ENCODE assay signal across 28 cellular contexts in the genomic region with DNA sequence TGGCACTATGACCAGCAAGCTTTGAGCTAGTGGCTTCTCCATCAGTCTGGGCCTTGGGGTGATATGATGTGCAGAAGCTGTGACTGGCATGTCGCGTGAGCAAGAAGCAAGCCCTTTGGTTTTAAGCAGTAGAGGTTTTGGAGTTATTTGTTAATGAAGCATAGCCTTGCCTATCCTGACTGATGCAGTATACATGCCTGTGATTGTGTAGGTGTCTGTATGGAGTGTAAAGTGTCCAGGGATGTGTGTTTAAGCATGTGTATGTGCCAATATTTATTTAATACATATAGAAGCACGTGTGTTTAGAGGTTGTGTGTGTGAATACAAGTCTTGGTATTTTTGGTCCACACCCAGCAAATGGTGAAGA.
A peak's percentile ranks its signal among the peaks of the same experiment; 100 is the strongest.
DNase-seq lines count a peak whose midpoint lies in the region; ATAC-seq, FAIRE-seq and TF ChIP-seq lines count a peak whose summit lies in the region.
"Had no signal": no experiment of that assay in that cellular context is flagged by ENCODE, and none has a peak within 500 bp of the region (broad histone marks: within the 10 kb centered on the region; RNA-seq: fewer than 3 reads in every experiment).

No MANE protein-coding gene starts in this region.

- H3K9me3 Mint-ChIP-seq in HFFc6 (no peaks in the 10 kb centered on the region), astrocyte (ENCODE audit: unreplicated experiment) (peaks cover 2% of the 10 kb centered on the region), mesothelial cell of epicardium (no peaks in the 10 kb centered on the region), type B pancreatic cell (peaks cover 4% of the 10 kb centered on the region)
- H3K9me3 Mint-ChIP-seq: activated T-cell treated with anti-CD3 and anti-CD28 coated beads, Interleukin-2, amount 50 U/mL, for 24 hours; natural killer cell treated with Interleukin-12 subunit alpha and Interleukin-12 subunit beta and Interleukin-15 and Interleukin-18, amount 100 ng/mL, for 72 hours had no signal

- no peak overlapping the region for H3K4me3 ChIP-seq in astrocyte (ENCODE audit: insufficient read depth, low read depth, low read length)
- H3K4me3 ChIP-seq: cardiac muscle cell, colonic mucosa, pancreas, Peyer's patch, suprapubic skin, upper lobe of right lung had no signal

- H3K9me3 ChIP-seq in astrocyte (ENCODE audit: insufficient read depth, low read depth, low read length) = no peaks in the 10 kb centered on the region
- H3K9me3 ChIP-seq: colonic mucosa, pancreas, Peyer's patch, suprapubic skin, upper lobe of right lung had no signal

- no peaks in the 10 kb centered on the region for H3K36me3 ChIP-seq in astrocyte (ENCODE audit: insufficient read depth, low read length)
- H3K36me3 ChIP-seq: cardiac muscle cell, colonic mucosa, pancreas, Peyer's patch, suprapubic skin, upper lobe of right lung had no signal

- 0 out of 2 replicates have a peak, but pooled peaks have one; percentile 11 for TF ChIP-seq CTCF in HFFc6 (IDR thresholded peaks at IDR 0.05)
- no peak for TF ChIP-seq CTCF in astrocyte (IDR thresholded peaks at IDR 0.05; ENCODE audit: insufficient read depth, low read depth, low read length)
- TF ChIP-seq CTCF in mesothelial cell of epicardium (IDR thresholded peaks at IDR 0.05; ENCODE audit: unreplicated experiment) = no peak
- TF ChIP-seq CTCF in type B pancreatic cell (conservative IDR thresholded peaks at IDR 0.05) = no peak

- H3K4me1 Mint-ChIP-seq in HFFc6 (ENCODE audit: low read depth) (peaks cover 25% of the 10 kb centered on the region), astrocyte (ENCODE audit: low read depth, unreplicated experiment) (peaks cover 20% of the 10 kb centered on the region), mesothelial cell of epicardium (peaks cover 47% of the 10 kb centered on the region), type B pancreatic cell (ENCODE audit: unreplicated experiment) (peaks cover 63% of the 10 kb centered on the region)

- DNase-seq in HFFc6 (no peak), astrocyte (ENCODE audit: low read depth) (no peak), mesothelial cell of epicardium (ENCODE audit: low spot score in 2 of 2, unreplicated experiment in 2 of 2) (no peak), type B pancreatic cell (ENCODE audit: extremely low spot score, unreplicated experiment) (no peak), KG1 (lab: John Stamatoyannopoulos, UW) (no peak), epidermal melanocyte (ENCODE audit: insufficient read length, low spot score) (no peak)
- DNase-seq: activated CD4-positive, CD25-positive, alpha-beta regulatory T cell; activated gamma-delta T cell; activated naive CD8-positive, alpha-beta T cell treated with anti-CD3 and anti-CD28 coated beads for 36 hours; activated T-cell treated with anti-CD3 and anti-CD28 coated beads, Interleukin-2, amount 50 U/mL, for 24 hours; aorta; colonic mucosa; DND-41; Kasumi-1; NCI-H1417 treated with DMSO at 0.1 percent for 48 hours; NCI-H2029 treated with DMSO at 0.1 percent for 48 hours; NCI-H226; NCI-H526 treated with DMSO at 0.1 percent for 48 hours; pancreas; Peyer's patch; SIG-M5; upper lobe of right lung had no signal

- no peak overlapping the region for H3K27ac ChIP-seq in astrocyte (ENCODE audit: low read depth, low read length)
- H3K27ac ChIP-seq: cardiac muscle cell, colonic mucosa, HL-60, pancreas, Peyer's patch, suprapubic skin, upper lobe of right lung had no signal

- H4K20me1 ChIP-seq in astrocyte (ENCODE audit: insufficient read depth, low read length) = no peaks in the 10 kb centered on the region

- peaks cover 32% of the 10 kb centered on the region for H3K27me3 Mint-ChIP-seq in HFFc6 (ENCODE audit: insufficient read depth)
- H3K27me3 Mint-ChIP-seq in astrocyte (ENCODE audit: low read depth, unreplicated experiment) = peaks cover 56% of the 10 kb centered on the region
- no peaks in the 10 kb centered on the region for H3K27me3 Mint-ChIP-seq in mesothelial cell of epicardium (ENCODE audit: low read depth)
- peaks cover 62% of the 10 kb centered on the region for H3K27me3 Mint-ChIP-seq in type B pancreatic cell
- H3K27me3 Mint-ChIP-seq: activated T-cell treated with anti-CD3 and anti-CD28 coated beads, Interleukin-2, amount 50 U/mL, for 24 hours had no signal

- peaks cover 23% of the 10 kb centered on the region for H3K4me1 ChIP-seq in astrocyte (ENCODE audit: insufficient read depth, low read length)
- H3K4me1 ChIP-seq: colonic mucosa, pancreas had no signal

- no peak overlapping the region for H3K9ac ChIP-seq in astrocyte (ENCODE audit: low read length)

- no peaks in the 10 kb centered on the region for H3K36me3 Mint-ChIP-seq in HFFc6 (ENCODE audit: low read depth)
- no peaks in the 10 kb centered on the region for H3K36me3 Mint-ChIP-seq in astrocyte (ENCODE audit: low read depth, unreplicated experiment)
- no peaks in the 10 kb centered on the region for H3K36me3 Mint-ChIP-seq in mesothelial cell of epicardium
- no peaks in the 10 kb centered on the region for H3K36me3 Mint-ChIP-seq in type B pancreatic cell
- H3K36me3 Mint-ChIP-seq: activated naive CD8-positive, alpha-beta T cell treated with anti-CD3 and anti-CD28 coated beads for 36 hours; CD14-positive monocyte; natural killer cell treated with Interleukin-12 subunit alpha and Interleukin-12 subunit beta and Interleukin-15 and Interleukin-18, amount 100 ng/mL, for 72 hours had no signal

- no peak overlapping the region for H2AFZ ChIP-seq in astrocyte (ENCODE audit: low read depth, low read length)

- no peak for ATAC-seq in HG02973 (IDR thresholded peaks at IDR 0.05; ENCODE audit: unreplicated experiment)
- ATAC-seq: natural killer cell treated with Interleukin-12 subunit alpha and Interleukin-12 subunit beta and Interleukin-15 and Interleukin-18, amount 100 ng/mL, for 72 hours; upper lobe of right lung had no signal

- H3K4me2 ChIP-seq in astrocyte (ENCODE audit: low read length) = peak overlapping the region; percentile 49

- H3K27me3 ChIP-seq in astrocyte (ENCODE audit: insufficient read depth, low read length) = peaks cover 5% of the 10 kb centered on the region
- H3K27me3 ChIP-seq: cardiac muscle cell, pancreas, Peyer's patch had no signal

- FAIRE-seq in astrocyte (lab: Jason Lieb, UNC) = no peak
- FAIRE-seq: pancreas had no signal

- H3K27ac Mint-ChIP-seq in HFFc6 = no peak overlapping the region
- H3K27ac Mint-ChIP-seq in astrocyte (ENCODE audit: unreplicated experiment) = no peak overlapping the region
- H3K27ac Mint-ChIP-seq in mesothelial cell of epicardium = peak overlapping the region; percentile 30
- H3K27ac Mint-ChIP-seq in type B pancreatic cell = peak overlapping the region; percentile 6
- H3K27ac Mint-ChIP-seq: activated T-cell treated with anti-CD3 and anti-CD28 coated beads, Interleukin-2, amount 50 U/mL, for 24 hours; CD14-positive monocyte; natural killer cell treated with Interleukin-12 subunit alpha and Interleukin-12 subunit beta and Interleukin-15 and Interleukin-18, amount 100 ng/mL, for 72 hours had no signal

- no peaks in the 10 kb centered on the region for H3K79me2 ChIP-seq in astrocyte (ENCODE audit: insufficient read depth, low read length)

- H3K4me3 Mint-ChIP-seq in HFFc6 (no peak overlapping the region), astrocyte (ENCODE audit: unreplicated experiment) (no peak overlapping the region), mesothelial cell of epicardium (no peak overlapping the region), type B pancreatic cell (peak overlapping the region; percentile 2)
- H3K4me3 Mint-ChIP-seq: activated T-cell treated with anti-CD3 and anti-CD28 coated beads, Interleukin-2, amount 50 U/mL, for 24 hours; CD14-positive monocyte; natural killer cell treated with Interleukin-12 subunit alpha and Interleukin-12 subunit beta and Interleukin-15 and Interleukin-18, amount 100 ng/mL, for 72 hours had no signal

Comparison
In these comparisons a context has a peak if more than half of its experiments do, and no peak if none do; other contexts are left out.
1. H3K27ac Mint-ChIP-seq: peak in mesothelial cell of epicardium (single experiment) and type B pancreatic cell (single experiment); none in HFFc6 (single experiment) and astrocyte (single experiment).